Comparison of ENCODE assay signal across 8 cellular contexts in the genomic region with DNA sequence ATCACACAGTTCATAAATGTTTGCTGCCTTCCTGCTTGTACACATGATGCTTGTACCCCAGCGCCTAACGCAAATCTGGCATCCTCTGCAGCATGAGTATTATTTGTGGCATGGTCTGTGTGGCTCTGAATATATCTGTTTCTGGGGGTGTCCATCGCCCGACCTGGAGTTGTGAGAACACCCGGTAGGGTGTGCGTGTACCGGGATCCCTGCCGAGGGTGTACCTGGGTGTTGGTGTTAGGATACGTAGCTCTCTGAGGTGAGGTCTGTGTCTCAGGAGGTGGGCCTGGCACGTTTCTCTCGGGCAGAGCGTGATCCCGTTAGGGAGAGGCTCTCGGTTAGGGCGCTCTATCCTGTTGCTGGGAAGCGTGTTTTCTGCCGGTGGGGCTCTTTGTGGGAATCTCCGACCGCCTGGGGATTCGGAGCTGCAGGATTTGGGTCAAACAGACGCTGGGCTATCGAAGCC.
A peak's percentile ranks its signal among the peaks of the same experiment; 100 is the strongest.
DNase-seq lines count a peak whose midpoint lies in the region; ATAC-seq lines count a peak whose summit lies in the region.

No MANE protein-coding gene starts in this region.

- H3K27ac ChIP-seq in muscle layer of duodenum (ENCODE audit: low read length) = no peak overlapping the region

- peak overlapping the region; percentile 17 to 75 for H3K4me3 ChIP-seq in muscle layer of duodenum (ENCODE audit: low read depth in 1 of 2, low read length in 2 of 2)

- DNase-seq in DMS79 treated with DMSO at 0.1 percent for 48 hours (lab: John Stamatoyannopoulos, UW) = peak; percentile 76
- peak; percentile 92 for DNase-seq in NCI-H526 treated with DMSO at 0.1 percent for 48 hours (lab: John Stamatoyannopoulos, UW)
- peak; percentile 57 for DNase-seq in ecto neural progenitor cell (ENCODE audit: low spot score)
- no peak for DNase-seq in T-helper 1 cell
- DNase-seq in D341Med (ENCODE audit: low spot score) = no peak

- H3K4me1 ChIP-seq in muscle layer of duodenum (ENCODE audit: control insufficient read depth in 1 of 2, insufficient read depth in 2 of 2, low read length in 2 of 2) = peaks cover 6% of the 10 kb centered on the region in 2 donors

- H3K36me3 ChIP-seq in muscle layer of duodenum (ENCODE audit: control insufficient read depth in 1 of 2, insufficient read depth in 2 of 2, low read length in 2 of 2) = no peaks in the 10 kb centered on the region

- H3K27me3 ChIP-seq in muscle layer of duodenum (ENCODE audit: low read depth, low read length) = no peaks in the 10 kb centered on the region

- no peak for ATAC-seq in GM19328 (IDR thresholded peaks at IDR 0.05; ENCODE audit: unreplicated experiment)
- ATAC-seq in GM21737 (IDR thresholded peaks at IDR 0.05; ENCODE audit: unreplicated experiment) = no peak

- H3K9me3 ChIP-seq in muscle layer of duodenum (ENCODE audit: control insufficient read depth in 1 of 2, low read length in 2 of 2) = no peaks in the 10 kb centered on the region

Comparison
In these comparisons a context has a peak if more than half of its experiments do, and no peak if none do; other contexts are left out.
1. DNase-seq: peak in DMS79 treated with DMSO at 0.1 percent for 48 hours (single experiment), NCI-H526 treated with DMSO at 0.1 percent for 48 hours (single experiment) and ecto neural progenitor cell (single experiment); none in T-helper 1 cell (0 of 5) and D341Med (single experiment).